In the genomic region with DNA sequence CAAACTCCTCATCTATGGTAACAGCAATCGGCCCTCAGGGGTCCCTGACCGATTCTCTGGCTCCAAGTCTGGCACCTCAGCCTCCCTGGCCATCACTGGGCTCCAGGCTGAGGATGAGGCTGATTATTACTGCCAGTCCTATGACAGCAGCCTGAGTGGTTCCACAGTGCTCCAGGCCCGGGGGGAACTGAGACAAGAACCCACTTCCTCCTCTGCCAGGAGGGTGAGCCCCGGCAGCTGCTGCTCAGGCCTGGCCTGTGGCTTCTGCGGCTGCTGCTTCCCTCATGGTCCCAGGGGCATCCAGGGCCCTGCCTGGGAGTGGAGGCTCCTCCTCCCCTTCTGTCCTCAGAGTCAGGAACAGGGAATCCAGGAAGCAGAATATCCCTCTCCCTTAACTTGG, we compare ENCODE assay signal across 10 cellular contexts.
DNase-seq lines count a peak whose midpoint lies in the region; TF ChIP-seq lines count a peak whose summit lies in the region.
"Had no signal": no experiment of that assay in that cellular context is flagged by ENCODE, and none has a peak within 500 bp of the region (broad histone marks: within the 10 kb centered on the region; RNA-seq: fewer than 3 reads in every experiment).

No MANE protein-coding gene starts in this region.

- H3K36me3 ChIP-seq in esophagus squamous epithelium, result no peaks in the 10 kb centered on the region
- no peaks in the 10 kb centered on the region for H3K36me3 ChIP-seq in CD4-positive, alpha-beta memory T cell (ENCODE audit: insufficient read depth, low read length)

- peak overlapping the region in 2 of 3 donors; percentile 36 to 56 for H3K27ac Mint-ChIP-seq in IgD-negative memory B cell
- H3K27ac Mint-ChIP-seq in activated naive CD4-positive, alpha-beta T cell treated with anti-CD3 and anti-CD28 coated beads, Interleukin-2, amount 10 ng/mL, durations not matched to agents 7 days and 5 days, result no peak overlapping the region
- H3K27ac Mint-ChIP-seq in CD4-positive, alpha-beta memory T cell, result peak overlapping the region in 1 of 7 donors; percentile 19
- H3K27ac Mint-ChIP-seq: mesothelial cell of epicardium had no signal

- H3K4me3 Mint-ChIP-seq in IgD-negative memory B cell, result peak overlapping the region; percentile 9 to 84 (median 70)
- H3K4me3 Mint-ChIP-seq in activated naive CD4-positive, alpha-beta T cell treated with anti-CD3 and anti-CD28 coated beads, Interleukin-2, amount 10 ng/mL, durations not matched to agents 7 days and 5 days, result no peak overlapping the region
- no peak overlapping the region for H3K4me3 Mint-ChIP-seq in CD4-positive, alpha-beta memory T cell
- H3K4me3 Mint-ChIP-seq: mesothelial cell of epicardium had no signal

- WGBS in esophagus squamous epithelium, 2 donors, result 13 to 62% methylated on average over 2 to 3 of the region's 5 CpGs

- no peaks in the 10 kb centered on the region for H3K4me1 ChIP-seq in esophagus squamous epithelium
- H3K4me1 ChIP-seq in CD4-positive, alpha-beta memory T cell (ENCODE audit: insufficient read depth, low read length), result no peaks in the 10 kb centered on the region

- CTCF ChIA-PET in activated naive CD4-positive, alpha-beta T cell treated with anti-CD3 and anti-CD28 coated beads, Interleukin-2, amount 10 ng/mL, durations not matched to agents 7 days and 5 days (lab: Charles Lee), result no interaction called here
- CTCF ChIA-PET in CD4-positive, alpha-beta memory T cell (lab: Charles Lee; ENCODE audit: partially characterized antibody), result no interaction called here

- DNase-seq in D341Med (ENCODE audit: low spot score), result peak; percentile 69
- DNase-seq in SW480 (ENCODE audit: low spot score), result peak; percentile 22
- DNase-seq in medulla oblongata (ENCODE audit: extremely low spot score), result peak; percentile 65
- DNase-seq in T1000 (lab: John Stamatoyannopoulos, UW), result no peak
- DNase-seq in esophagus squamous epithelium (lab: John Stamatoyannopoulos, UW), result no peak
- no peak for DNase-seq in activated naive CD4-positive, alpha-beta T cell treated with anti-CD3 and anti-CD28 coated beads, Interleukin-2, amount 10 ng/mL, durations not matched to agents 7 days and 5 days
- DNase-seq in CD4-positive, alpha-beta memory T cell, result no peak
- DNase-seq: Calu3 had no signal

- TF ChIP-seq CTCF in esophagus squamous epithelium (IDR thresholded peaks at IDR 0.05), result no peak

- no peak for TF ChIP-seq POLR2A in esophagus squamous epithelium (IDR thresholded peaks at IDR 0.05)

- H3K9me3 ChIP-seq in esophagus squamous epithelium, result no peaks in the 10 kb centered on the region
- no peaks in the 10 kb centered on the region for H3K9me3 ChIP-seq in CD4-positive, alpha-beta memory T cell (ENCODE audit: control insufficient read depth in 1 of 2, low read length in 2 of 2)

- no peak overlapping the region for H3K27ac ChIP-seq in esophagus squamous epithelium
- H3K27ac ChIP-seq in CD4-positive, alpha-beta memory T cell (ENCODE audit: low read depth, low read length), result no peak overlapping the region

- H3K27me3 ChIP-seq in esophagus squamous epithelium, result peaks cover 0 to 49% (median 0%) of the 10 kb centered on the region in 4 donors
- no peaks in the 10 kb centered on the region for H3K27me3 ChIP-seq in CD4-positive, alpha-beta memory T cell (ENCODE audit: insufficient read depth, low read length)

- H3K4me1 Mint-ChIP-seq in IgD-negative memory B cell, result peaks cover 22 to 43% (median 36%) of the 10 kb centered on the region in 3 donors
- H3K4me1 Mint-ChIP-seq in activated naive CD4-positive, alpha-beta T cell treated with anti-CD3 and anti-CD28 coated beads, Interleukin-2, amount 10 ng/mL, durations not matched to agents 7 days and 5 days, result no peaks in the 10 kb centered on the region
- H3K4me1 Mint-ChIP-seq in CD4-positive, alpha-beta memory T cell, result no peaks in the 10 kb centered on the region
- H3K4me1 Mint-ChIP-seq: mesothelial cell of epicardium had no signal

- H3K27me3 Mint-ChIP-seq in IgD-negative memory B cell, result peaks cover 9% of the 10 kb centered on the region
- H3K27me3 Mint-ChIP-seq in activated naive CD4-positive, alpha-beta T cell treated with anti-CD3 and anti-CD28 coated beads, Interleukin-2, amount 10 ng/mL, durations not matched to agents 7 days and 5 days, result peaks cover 63% of the 10 kb centered on the region
- H3K27me3 Mint-ChIP-seq in CD4-positive, alpha-beta memory T cell, result peaks cover 36 to 60% of the 10 kb centered on the region in 2 donors

- POLR2A ChIA-PET in CD4-positive, alpha-beta memory T cell (lab: Charles Lee; ENCODE audit: partially characterized antibody), result no interaction called here

- H3K4me3 ChIP-seq in esophagus squamous epithelium, result no peak overlapping the region
- no peak overlapping the region for H3K4me3 ChIP-seq in CD4-positive, alpha-beta memory T cell (ENCODE audit: low read length in 2 of 2)

- intact Hi-C loops in esophagus squamous epithelium (cut with DNase I), result no loop called here
- intact Hi-C loops in CD4-positive, alpha-beta memory T cell (cut with micrococcal nuclease), result no loop called here

- no peaks in the 10 kb centered on the region for H3K9me3 Mint-ChIP-seq in IgD-negative memory B cell
- H3K9me3 Mint-ChIP-seq in activated naive CD4-positive, alpha-beta T cell treated with anti-CD3 and anti-CD28 coated beads, Interleukin-2, amount 10 ng/mL, durations not matched to agents 7 days and 5 days, result no peaks in the 10 kb centered on the region
- H3K9me3 Mint-ChIP-seq in CD4-positive, alpha-beta memory T cell, result peaks cover 0 to 2% (median 0%) of the 10 kb centered on the region in 8 donors

- no peaks in the 10 kb centered on the region for H3K36me3 Mint-ChIP-seq in IgD-negative memory B cell
- no peaks in the 10 kb centered on the region for H3K36me3 Mint-ChIP-seq in activated naive CD4-positive, alpha-beta T cell treated with anti-CD3 and anti-CD28 coated beads, Interleukin-2, amount 10 ng/mL, durations not matched to agents 7 days and 5 days
- no peaks in the 10 kb centered on the region for H3K36me3 Mint-ChIP-seq in CD4-positive, alpha-beta memory T cell
- H3K36me3 Mint-ChIP-seq: mesothelial cell of epicardium had no signal

Comparison
In these comparisons a context has a peak if more than half of its experiments do, and no peak if none do; other contexts are left out.
1. DNase-seq: peak in D341Med (single experiment), SW480 (single experiment) and medulla oblongata (single experiment); none in T1000 (single experiment), esophagus squamous epithelium (single experiment), activated naive CD4-positive, alpha-beta T cell treated with anti-CD3 and anti-CD28 coated beads, Interleukin-2, amount 10 ng/mL, durations not matched to agents 7 days and 5 days (single experiment) and CD4-positive, alpha-beta memory T cell (0 of 5).
2. H3K4me3 Mint-ChIP-seq: peak in IgD-negative memory B cell (4 of 4); none in activated naive CD4-positive, alpha-beta T cell treated with anti-CD3 and anti-CD28 coated beads, Interleukin-2, amount 10 ng/mL, durations not matched to agents 7 days and 5 days (single experiment) and CD4-positive, alpha-beta memory T cell (0 of 8).